ENCODE assay signal across 18 cellular contexts in genomic region chr6:123769431-123769830, GRCh38. TPM values are rescaled to one million over a fixed set of nuclear protein-coding genes. Genes with fewer than 3 reads are reported as not detected.
"Had no signal": no experiment of that assay in that cellular context is flagged by ENCODE, and none has a peak within 500 bp of the region (broad histone marks: within the 10 kb centered on the region; RNA-seq: fewer than 3 reads in every experiment).

No MANE protein-coding gene starts in this region.

- H3K9me3 ChIP-seq: colonic mucosa, gastroesophageal sphincter, lower lobe of right lung had no signal

- H3K4me3 ChIP-seq: colonic mucosa, gastroesophageal sphincter, lower lobe of right lung, skin epidermis had no signal

- H3K4me1 ChIP-seq: colonic mucosa, gastroesophageal sphincter, lower lobe of right lung had no signal

- DNase-seq: activated CD4-positive, alpha-beta T cell treated with anti-CD3 and anti-CD28 coated beads, Interleukin-2, amount 50 U/mL, for 1 hour; activated CD8-positive, alpha-beta memory T cell treated with anti-CD3 and anti-CD28 coated beads for 24 hours; activated naive CD4-positive, alpha-beta T cell; activated naive CD8-positive, alpha-beta T cell treated with anti-CD3 and anti-CD28 coated beads, Interleukin-2, amount 10 ng/mL, durations not matched to agents 7 days and 5 days; central memory CD4-positive, alpha-beta T cell; colonic mucosa; lower lobe of right lung; nucleus accumbens; right cardiac atrium; stimulated activated CD4-positive, alpha-beta T cell treated with anti-CD3 and anti-CD28 coated beads, Interleukin-15, amount 100 ng/mL, for 24 hours; stimulated activated CD4-positive, alpha-beta T cell treated with anti-CD3 and anti-CD28 coated beads, Interleukin-4, amount 100 ng/mL, for 1 hour; stimulated activated naive B cell treated with anti-CD40 and anti-IgM and Interleukin-4, amounts not matched to agents 10 μg/mL and 1 μg/mL and 100 μg/mL, for 72 hours; substantia nigra; T-helper 9 cell had no signal

- FAIRE-seq: endometrium had no signal

- H3K36me3 ChIP-seq: colonic mucosa, gastroesophageal sphincter, lower lobe of right lung had no signal

- H3K27ac ChIP-seq: colonic mucosa, gastroesophageal sphincter, lower lobe of right lung, skin epidermis had no signal

- H3K27me3 ChIP-seq: colonic mucosa, gastroesophageal sphincter had no signal

- ATAC-seq: activated CD4-positive, CD25-positive, alpha-beta regulatory T cell treated with anti-CD3 and anti-CD28 coated beads, Interleukin-2, amount 50 U/mL, for 24 hours; gastroesophageal sphincter; lower lobe of right lung; right cardiac atrium; stimulated activated naive B cell treated with anti-CD40 and anti-IgM and Interleukin-4, amounts not matched to agents 10 μg/mL and 1 μg/mL and 100 μg/mL, for 72 hours had no signal

RNA-seq across cellular contexts. Expression of gene NKAIN2, which starts 34.2 kb away (rescaled TPM):
- total RNA-seq: activated naive CD8-positive, alpha-beta T cell treated with anti-CD3 and anti-CD28 coated beads, Interleukin-2, amount 10 ng/mL, durations not matched to agents 7 days and 5 days had no signal
